10 cellular contexts compared by ENCODE assay signal in genomic region chr11:63802637-63803414, GRCh38. TPM values are rescaled to one million over a fixed set of nuclear protein-coding genes. Genes with fewer than 3 reads are reported as not detected.
DNase-seq lines count a peak whose midpoint lies in the region; ATAC-seq and TF ChIP-seq lines count a peak whose summit lies in the region.
"Had no signal": no experiment of that assay in that cellular context is flagged by ENCODE, and none has a peak within 500 bp of the region (broad histone marks: within the 10 kb centered on the region; RNA-seq: fewer than 3 reads in every experiment).

No MANE protein-coding gene starts in this region.

- DNase-seq in activated CD4-positive, alpha-beta T cell treated with anti-CD3 and anti-CD28 coated beads for 48 hours, result peak; percentile 11
- no peak for DNase-seq in activated CD4-positive, alpha-beta T cell treated with anti-CD3 and anti-CD28 coated beads for 1 hour
- peak; percentile 13 for DNase-seq in OCI-M1 (lab: John Stamatoyannopoulos, UW)
- peak; percentile 30 to 61 for DNase-seq in fibroblast of lung (ENCODE audit: low read depth in 2 of 2)
- DNase-seq in suprapubic skin (ENCODE audit: low spot score in 2 of 2), result no peak
- no peak for DNase-seq in cerebellum (ENCODE audit: low spot score)
- DNase-seq: activated CD8-positive, alpha-beta memory T cell treated with anti-CD3 and anti-CD28 coated beads, Interleukin-2, amount 10 ng/mL, durations not matched to agents 7 days and 5 days had no signal

- no peaks in the 10 kb centered on the region for H3K79me2 ChIP-seq in fibroblast of lung (ENCODE audit: control insufficient read depth, insufficient read depth, low read length)

- H3K4me3 ChIP-seq in fibroblast of lung (replicated peaks in 1 of 4; ENCODE audit: control extremely low read depth in 1 of 4, insufficient read depth in 1 of 4, low read depth in 3 of 4, low read length in 4 of 4), result no peak overlapping the region
- H3K4me3 ChIP-seq in suprapubic skin, result no peak overlapping the region
- H3K4me3 ChIP-seq: BLaER1 treated with 17β-estradiol and CSF1 and Interleukin-3, amounts not matched to agents 10 nM and 100 nM had no signal

- H3K36me3 ChIP-seq in fibroblast of lung (ENCODE audit: control insufficient read depth, insufficient read depth, low read length) (no peaks in the 10 kb centered on the region), suprapubic skin (no peaks in the 10 kb centered on the region)
- H3K36me3 ChIP-seq: BLaER1 treated with 17β-estradiol and CSF1 and Interleukin-3, amounts not matched to agents 10 nM and 100 nM had no signal

- H3K9me3 ChIP-seq in fibroblast of lung (ENCODE audit: control insufficient read depth, insufficient read depth, low read depth, low read length), result no peaks in the 10 kb centered on the region
- H3K9me3 ChIP-seq in suprapubic skin, result no peaks in the 10 kb centered on the region
- H3K9me3 ChIP-seq: BLaER1 treated with 17β-estradiol and CSF1 and Interleukin-3, amounts not matched to agents 10 nM and 100 nM had no signal

- no peak for TF ChIP-seq CTCF in fibroblast of lung (conservative IDR thresholded peaks at IDR 0.05 in 1 of 2, IDR thresholded peaks at IDR 0.05 in 1 of 2; ENCODE audit: low read depth in 1 of 2, low read length in 2 of 2)
- TF ChIP-seq CTCF in suprapubic skin (IDR thresholded peaks at IDR 0.05), result no peak

- H3K27ac ChIP-seq in fibroblast of lung (ENCODE audit: insufficient read depth, low read length), result no peak overlapping the region
- H3K27ac ChIP-seq in suprapubic skin, result peak overlapping the region; percentile 56
- H3K27ac ChIP-seq: BLaER1 treated with 17β-estradiol and CSF1 and Interleukin-3, amounts not matched to agents 10 nM and 100 nM had no signal

- H3K27me3 ChIP-seq in fibroblast of lung (ENCODE audit: control insufficient read depth, insufficient read depth, low read length) (no peaks in the 10 kb centered on the region), suprapubic skin (no peaks in the 10 kb centered on the region)
- H3K27me3 ChIP-seq: BLaER1 treated with 17β-estradiol and CSF1 and Interleukin-3, amounts not matched to agents 10 nM and 100 nM had no signal

- H3K4me1 ChIP-seq in fibroblast of lung (ENCODE audit: control insufficient read depth, extremely low read depth, insufficient read depth, low read length) (peaks cover 4% of the 10 kb centered on the region), suprapubic skin (peaks cover 25% of the 10 kb centered on the region)

- 56% methylated on average over 10 of the region's 10 CpGs for whole genome bisulfite sequencing in suprapubic skin

- no peak overlapping the region for H3K4me2 ChIP-seq in fibroblast of lung (ENCODE audit: extremely low read depth, insufficient read depth, low read length)

- H4K20me1 ChIP-seq in fibroblast of lung (ENCODE audit: control insufficient read depth, extremely low read depth, insufficient read depth, low read length), result no peaks in the 10 kb centered on the region
- H4K20me1 ChIP-seq: BLaER1 treated with 17β-estradiol and CSF1 and Interleukin-3, amounts not matched to agents 10 nM and 100 nM had no signal

- no peak overlapping the region for H3K9ac ChIP-seq in fibroblast of lung (ENCODE audit: insufficient read depth, low read length)
- H3K9ac ChIP-seq: BLaER1 treated with 17β-estradiol and CSF1 and Interleukin-3, amounts not matched to agents 10 nM and 100 nM had no signal

- no peak for TF ChIP-seq POLR2A in suprapubic skin (IDR thresholded peaks at IDR 0.05)

- TF ChIP-seq EP300 in suprapubic skin (IDR thresholded peaks at IDR 0.05), result no peak

- ATAC-seq in HG03135 (IDR thresholded peaks at IDR 0.05; ENCODE audit: unreplicated experiment) (no peak), HG03095 (IDR thresholded peaks at IDR 0.05; ENCODE audit: unreplicated experiment) (no peak)
- ATAC-seq: activated CD8-positive, alpha-beta memory T cell treated with anti-CD3 and anti-CD28 coated beads, Interleukin-2, amount 10 ng/mL, durations not matched to agents 7 days and 5 days had no signal

- H2AFZ ChIP-seq in fibroblast of lung (ENCODE audit: low read length), result no peak overlapping the region

RNA-seq across cellular contexts. Expression of gene SPINDOC, which starts 10.4 kb away (rescaled TPM):
- total RNA-seq in fibroblast of lung (10.7 and 10.8 TPM in 2 replicates), suprapubic skin (1 to 10 TPM; 3.9 to 9.4 (median 6.3) TPM), cerebellum (12.2 TPM)
- 10.9 and 13.9 TPM in 2 replicates for polyA plus RNA-seq in fibroblast of lung
- polyA plus RNA-seq in fibroblast of lung (2012), result 15.7 and 22.1 TPM in 2 replicates
- 8.2 and 8.9 TPM in 2 replicates for polyA minus RNA-seq in fibroblast of lung (ENCODE audit: low replicate concordance)

RNA-seq across cellular contexts. Expression of gene ZFTA, which starts 34.3 kb away (rescaled TPM):
- total RNA-seq in fibroblast of lung, result 12.9 and 14.4 TPM in 2 replicates
- polyA plus RNA-seq in fibroblast of lung, result 5.4 and 6.0 TPM in 2 replicates
- polyA plus RNA-seq in fibroblast of lung (2012), result 6.8 and 8.2 TPM in 2 replicates
- 2.6 and 5.0 TPM in 2 replicates for polyA minus RNA-seq in fibroblast of lung (ENCODE audit: low replicate concordance)
- total RNA-seq in suprapubic skin, result 1 to 10 TPM; 3.3 to 5.0 (median 4.8) TPM
- 37.2 TPM for total RNA-seq in cerebellum

RNA-seq across cellular contexts. Expression of gene MARK2, which starts 36.1 kb away (rescaled TPM):
- total RNA-seq in fibroblast of lung (5.4 and 6.4 TPM in 2 replicates), suprapubic skin (10 to 100 TPM; 66.3 to 78.7 (median 71.8) TPM), cerebellum (12.5 TPM)
- polyA plus RNA-seq in fibroblast of lung, result 12.3 and 16.8 TPM in 2 replicates
- polyA plus RNA-seq in fibroblast of lung (2012), result 10.2 and 13.6 TPM in 2 replicates
- 6.4 and 13.5 TPM in 2 replicates for polyA minus RNA-seq in fibroblast of lung (ENCODE audit: low replicate concordance)

Comparison
In these comparisons a context has a peak if more than half of its experiments do, and no peak if none do; other contexts are left out.
1. DNase-seq: peak in activated CD4-positive, alpha-beta T cell treated with anti-CD3 and anti-CD28 coated beads for 48 hours (single experiment), OCI-M1 (single experiment) and fibroblast of lung (2 of 2); none in activated CD4-positive, alpha-beta T cell treated with anti-CD3 and anti-CD28 coated beads for 1 hour (single experiment), suprapubic skin (0 of 2) and cerebellum (single experiment).